ENCODE assay signal across 11 cellular contexts in the genomic region with DNA sequence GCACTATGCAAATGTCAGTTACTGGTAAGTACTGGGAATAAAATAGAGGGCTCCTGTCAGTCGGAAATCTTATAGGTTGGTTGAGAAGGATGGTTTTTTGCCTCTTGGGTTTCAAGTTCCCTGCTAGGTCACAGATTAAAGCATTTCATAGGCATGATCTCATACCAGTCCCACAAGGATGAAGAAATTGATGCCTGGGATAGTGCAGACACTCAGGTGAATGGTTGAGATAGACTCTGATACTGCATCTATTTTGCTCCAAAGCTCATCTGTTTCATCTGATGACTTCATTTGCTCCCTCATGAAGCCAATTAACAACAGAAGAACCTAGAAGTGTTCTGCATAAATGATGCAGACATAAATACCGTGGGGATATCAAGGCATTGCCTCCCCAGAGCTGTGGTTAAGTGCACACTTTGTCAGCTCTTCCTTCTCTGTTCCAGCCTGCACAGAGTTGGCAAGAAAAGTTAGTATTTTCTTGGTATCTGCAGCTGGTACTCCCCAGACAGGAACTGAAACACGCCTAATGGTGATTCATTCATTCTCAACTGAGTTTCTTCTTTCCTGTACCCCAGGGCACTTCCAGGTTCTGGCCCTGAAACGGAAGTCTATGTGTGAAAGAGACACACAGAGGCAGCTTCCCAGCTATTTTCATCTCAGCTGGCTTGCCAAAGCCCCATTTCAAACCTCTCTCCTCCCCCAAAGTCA.
DNase-seq lines count a peak whose midpoint lies in the region; ATAC-seq and TF ChIP-seq lines count a peak whose summit lies in the region.
"Had no signal": no experiment of that assay in that cellular context is flagged by ENCODE, and none has a peak within 500 bp of the region (broad histone marks: within the 10 kb centered on the region; RNA-seq: fewer than 3 reads in every experiment).

No MANE protein-coding gene starts in this region.

- no peaks in the 10 kb centered on the region for H3K36me3 ChIP-seq in HAP-1 (replicated peaks)
- H3K36me3 ChIP-seq: Peyer's patch had no signal

- H3K36me3 Mint-ChIP-seq in activated CD4-positive, alpha-beta T cell treated with anti-CD3 and anti-CD28 coated beads, Interleukin-2, amount 10 ng/mL, durations not matched to agents 7 days and 5 days (ENCODE audit: low read depth): no peaks in the 10 kb centered on the region
- H3K36me3 Mint-ChIP-seq in activated naive CD4-positive, alpha-beta T cell treated with anti-CD3 and anti-CD28 coated beads, Interleukin-2, amount 10 ng/mL, durations not matched to agents 7 days and 5 days: no peaks in the 10 kb centered on the region
- H3K36me3 Mint-ChIP-seq: CD14-positive monocyte, immature natural killer cell had no signal

- H3K27me3 Mint-ChIP-seq in activated CD4-positive, alpha-beta T cell treated with anti-CD3 and anti-CD28 coated beads, Interleukin-2, amount 10 ng/mL, durations not matched to agents 7 days and 5 days: no peaks in the 10 kb centered on the region
- no peaks in the 10 kb centered on the region for H3K27me3 Mint-ChIP-seq in activated naive CD4-positive, alpha-beta T cell treated with anti-CD3 and anti-CD28 coated beads, Interleukin-2, amount 10 ng/mL, durations not matched to agents 7 days and 5 days

- in situ Hi-C loops in HAP-1 (cut with MboI; ENCODE audit: low sequenced_read_pairs): no loop called here

- no peak overlapping the region for H3K4me3 Mint-ChIP-seq in activated CD4-positive, alpha-beta T cell treated with anti-CD3 and anti-CD28 coated beads, Interleukin-2, amount 10 ng/mL, durations not matched to agents 7 days and 5 days
- no peak overlapping the region for H3K4me3 Mint-ChIP-seq in activated naive CD4-positive, alpha-beta T cell treated with anti-CD3 and anti-CD28 coated beads, Interleukin-2, amount 10 ng/mL, durations not matched to agents 7 days and 5 days
- H3K4me3 Mint-ChIP-seq: CD14-positive monocyte, immature natural killer cell had no signal

- H3K4me1 ChIP-seq in HAP-1: no peaks in the 10 kb centered on the region
- H3K4me1 ChIP-seq: Peyer's patch had no signal

- H3K4me1 Mint-ChIP-seq in activated CD4-positive, alpha-beta T cell treated with anti-CD3 and anti-CD28 coated beads, Interleukin-2, amount 10 ng/mL, durations not matched to agents 7 days and 5 days: no peaks in the 10 kb centered on the region
- H3K4me1 Mint-ChIP-seq in activated naive CD4-positive, alpha-beta T cell treated with anti-CD3 and anti-CD28 coated beads, Interleukin-2, amount 10 ng/mL, durations not matched to agents 7 days and 5 days: no peaks in the 10 kb centered on the region
- H3K4me1 Mint-ChIP-seq: immature natural killer cell had no signal

- H3K27me3 ChIP-seq in HAP-1 (ENCODE audit: low read depth): no peaks in the 10 kb centered on the region
- H3K27me3 ChIP-seq: Peyer's patch had no signal

- H3K27ac Mint-ChIP-seq in activated CD4-positive, alpha-beta T cell treated with anti-CD3 and anti-CD28 coated beads, Interleukin-2, amount 10 ng/mL, durations not matched to agents 7 days and 5 days: no peak overlapping the region
- H3K27ac Mint-ChIP-seq in activated naive CD4-positive, alpha-beta T cell treated with anti-CD3 and anti-CD28 coated beads, Interleukin-2, amount 10 ng/mL, durations not matched to agents 7 days and 5 days: no peak overlapping the region
- H3K27ac Mint-ChIP-seq: CD14-positive monocyte, immature natural killer cell had no signal

- H3K9me3 Mint-ChIP-seq in activated CD4-positive, alpha-beta T cell treated with anti-CD3 and anti-CD28 coated beads, Interleukin-2, amount 10 ng/mL, durations not matched to agents 7 days and 5 days: peaks cover 3% of the 10 kb centered on the region
- peaks cover 4% of the 10 kb centered on the region for H3K9me3 Mint-ChIP-seq in activated naive CD4-positive, alpha-beta T cell treated with anti-CD3 and anti-CD28 coated beads, Interleukin-2, amount 10 ng/mL, durations not matched to agents 7 days and 5 days

- CTCF ChIA-PET in activated CD4-positive, alpha-beta T cell treated with anti-CD3 and anti-CD28 coated beads, Interleukin-2, amount 10 ng/mL, durations not matched to agents 7 days and 5 days (lab: Charles Lee): no interaction called here
- CTCF ChIA-PET in activated naive CD4-positive, alpha-beta T cell treated with anti-CD3 and anti-CD28 coated beads, Interleukin-2, amount 10 ng/mL, durations not matched to agents 7 days and 5 days (lab: Charles Lee): no interaction called here

- ATAC-seq in GM21360 (IDR thresholded peaks at IDR 0.05; ENCODE audit: unreplicated experiment): peak; percentile 63

- TF ChIP-seq CTCF in epithelial cell of esophagus (IDR thresholded peaks at IDR 0.05; ENCODE audit: insufficient read depth, low read depth, low read length, missing control alignments): no peak

- DNase-seq in Ammon's horn (ENCODE audit: low spot score): peak; percentile 57
- peak; percentile 73 to 90 for DNase-seq in Kasumi-1 (lab: John Stamatoyannopoulos, UW)
- DNase-seq in epithelial cell of esophagus (ENCODE audit: low read depth): peak; percentile 93
- no peak for DNase-seq in HAP-1 (ENCODE audit: low spot score in 2 of 2)
- DNase-seq in activated CD4-positive, alpha-beta T cell treated with anti-CD3 and anti-CD28 coated beads, Interleukin-2, amount 10 ng/mL, durations not matched to agents 7 days and 5 days: no peak
- no peak for DNase-seq in activated naive CD4-positive, alpha-beta T cell treated with anti-CD3 and anti-CD28 coated beads, Interleukin-2, amount 10 ng/mL, durations not matched to agents 7 days and 5 days
- DNase-seq in GM19238 (ENCODE audit: insufficient read length, low spot score): no peak
- DNase-seq: immature natural killer cell, Peyer's patch had no signal

- H3K4me3 ChIP-seq in epithelial cell of esophagus (ENCODE audit: low read length) (no peak overlapping the region), HAP-1 (no peak overlapping the region)
- H3K4me3 ChIP-seq: Peyer's patch had no signal

- H3K9me3 ChIP-seq in HAP-1: no peaks in the 10 kb centered on the region
- H3K9me3 ChIP-seq: Peyer's patch had no signal

- POLR2A ChIA-PET in activated CD4-positive, alpha-beta T cell treated with anti-CD3 and anti-CD28 coated beads, Interleukin-2, amount 10 ng/mL, durations not matched to agents 7 days and 5 days (lab: Charles Lee): no interaction called here

Comparison
In these comparisons a context has a peak if more than half of its experiments do, and no peak if none do; other contexts are left out.
1. DNase-seq: peak in Ammon's horn (single experiment), Kasumi-1 (2 of 2) and epithelial cell of esophagus (single experiment); none in HAP-1 (0 of 2), activated CD4-positive, alpha-beta T cell treated with anti-CD3 and anti-CD28 coated beads, Interleukin-2, amount 10 ng/mL, durations not matched to agents 7 days and 5 days (single experiment), activated naive CD4-positive, alpha-beta T cell treated with anti-CD3 and anti-CD28 coated beads, Interleukin-2, amount 10 ng/mL, durations not matched to agents 7 days and 5 days (single experiment) and GM19238 (single experiment).